ENCODE assay signal across 20 cellular contexts in genomic region chr5:79792518-79792917, GRCh38.
"Had no signal": no experiment of that assay in that cellular context is flagged by ENCODE, and none has a peak within 500 bp of the region (broad histone marks: within the 10 kb centered on the region; RNA-seq: fewer than 3 reads in every experiment).

No MANE protein-coding gene starts in this region.

- H3K9ac ChIP-seq: SK-N-SH had no signal

- H3K4me3 Mint-ChIP-seq: activated CD8-positive, alpha-beta T cell treated with anti-CD3 and anti-CD28 coated beads, Interleukin-2, amount 10 ng/mL, durations not matched to agents 7 days and 5 days; activated naive CD8-positive, alpha-beta T cell treated with anti-CD3 and anti-CD28 coated beads, Interleukin-2, amount 10 ng/mL, durations not matched to agents 7 days and 5 days had no signal

- H3K27ac ChIP-seq: adrenal gland, breast epithelium, PC-9, SJCRH30, WERI-Rb-1 had no signal

- H3K9me3 Mint-ChIP-seq: activated naive CD8-positive, alpha-beta T cell treated with anti-CD3 and anti-CD28 coated beads, Interleukin-2, amount 10 ng/mL, durations not matched to agents 7 days and 5 days had no signal

- H3K36me3 ChIP-seq: adrenal gland, breast epithelium, SJCRH30, WERI-Rb-1 had no signal

- H3K4me1 ChIP-seq: adrenal gland, breast epithelium, SJCRH30 had no signal

- ATAC-seq: activated CD8-positive, alpha-beta T cell treated with anti-CD3 and anti-CD28 coated beads, Interleukin-2, amount 10 ng/mL, durations not matched to agents 7 days and 5 days had no signal

- H3K4me3 ChIP-seq: adrenal gland, breast epithelium, PC-9, SJCRH30 had no signal

- H3K9me3 ChIP-seq: adrenal gland, breast epithelium, SJCRH30, SK-N-SH had no signal

- H3K27ac Mint-ChIP-seq: activated CD8-positive, alpha-beta T cell treated with anti-CD3 and anti-CD28 coated beads, Interleukin-2, amount 10 ng/mL, durations not matched to agents 7 days and 5 days; activated naive CD8-positive, alpha-beta T cell treated with anti-CD3 and anti-CD28 coated beads, Interleukin-2, amount 10 ng/mL, durations not matched to agents 7 days and 5 days had no signal

- H3K27me3 ChIP-seq: adrenal gland, breast epithelium, SJCRH30 had no signal

- DNase-seq: activated CD4-positive, alpha-beta T cell treated with anti-CD3 and anti-CD28 coated beads for 4 hours; activated CD4-positive, alpha-beta T cell treated with anti-CD3 and anti-CD28 coated beads, Interleukin-2, amount 50 U/mL, for 4 hours; activated CD8-positive, alpha-beta memory T cell treated with anti-CD3 and anti-CD28 coated beads, Interleukin-2, amount 50 U/mL, for 48 hours; activated CD8-positive, alpha-beta T cell treated with anti-CD3 and anti-CD28 coated beads, Interleukin-2, amount 10 ng/mL, durations not matched to agents 7 days and 5 days; activated naive CD4-positive, alpha-beta T cell treated with anti-CD3 and anti-CD28 coated beads, Interleukin-2, amount 50 U/mL, for 16 hours; activated naive CD8-positive, alpha-beta T cell treated with anti-CD3 and anti-CD28 coated beads, Interleukin-2, amount 10 ng/mL, durations not matched to agents 7 days and 5 days; activated T-cell treated with anti-CD3 and anti-CD28 coated beads, Interleukin-2, amount 50 U/mL, for 1 hour; adrenal gland; anterior cingulate cortex; NCI-H1105 treated with DMSO at 0.1 percent for 48 hours; NCI-H1436 treated with DMSO at 0.1 percent for 48 hours; NCI-H187; NCI-H2081; NCI-H446; PC-9; SJCRH30; SK-N-SH; T-helper 1 cell; WERI-Rb-1 had no signal
